In the genomic region with DNA sequence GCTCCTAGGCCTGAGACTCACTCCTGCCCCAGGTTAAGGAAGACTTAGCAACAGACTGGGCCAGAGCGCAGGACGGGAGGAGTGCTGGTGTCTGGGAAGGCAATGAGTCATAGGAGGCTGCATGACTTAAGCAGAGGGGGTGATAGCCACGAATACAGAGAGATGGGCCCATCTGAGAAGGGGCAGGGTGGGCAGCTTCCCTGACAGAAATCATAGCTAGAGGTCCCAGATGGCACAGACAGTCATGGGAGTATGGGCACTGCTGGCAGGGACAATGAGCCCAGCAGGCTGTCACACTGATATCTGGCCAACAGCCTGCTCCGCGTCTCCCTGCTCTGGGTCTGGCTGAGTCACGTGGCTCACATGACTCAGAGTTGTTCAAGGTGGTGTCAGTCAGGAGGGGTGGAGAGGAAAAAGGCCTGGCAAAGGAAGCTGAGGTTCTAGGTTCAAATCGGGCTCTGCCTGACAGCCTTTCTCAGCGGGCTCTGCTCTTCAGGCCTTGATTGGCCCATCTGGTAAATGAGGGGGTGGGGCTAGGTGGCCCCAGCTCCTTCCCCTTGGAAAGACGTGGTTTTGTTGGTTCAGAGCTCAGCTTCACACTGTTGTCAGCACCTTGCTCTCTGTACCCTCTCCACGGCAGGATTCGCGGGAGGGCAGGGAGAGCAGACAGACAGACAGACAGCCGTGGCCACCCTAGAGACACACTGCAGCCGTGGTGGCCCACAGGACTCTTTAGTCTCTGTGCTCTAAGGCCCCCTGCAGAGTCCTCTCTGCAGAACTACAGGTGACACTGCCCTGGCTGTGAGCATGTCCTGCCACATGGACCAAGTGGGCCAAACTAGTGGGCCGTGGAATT, we compare ENCODE assay signal across 8 cellular contexts. TPM values are rescaled to one million over a fixed set of nuclear protein-coding genes. Genes with fewer than 3 reads are reported as not detected.
A peak's percentile ranks its signal among the peaks of the same experiment; 100 is the strongest.
DNase-seq lines count a peak whose midpoint lies in the region; ATAC-seq and TF ChIP-seq lines count a peak whose summit lies in the region.

No MANE protein-coding gene starts in this region.

- H3K4me3 ChIP-seq in breast epithelium, result peak overlapping the region in 1 of 3 donors; percentile 52
- no peak overlapping the region for H3K4me3 ChIP-seq in kidney epithelial cell (ENCODE audit: low read depth, low read length)

- H3K4me1 ChIP-seq in breast epithelium, result no peaks in the 10 kb centered on the region

- ATAC-seq in HG02884 (IDR thresholded peaks at IDR 0.05; ENCODE audit: unreplicated experiment), result no peak

- peak; percentile 82 for DNase-seq in COLO829 (ENCODE audit: low spot score)
- DNase-seq in NCI-H2107 treated with DMSO at 0.1 percent for 48 hours (lab: John Stamatoyannopoulos, UW; ENCODE audit: unreplicated experiment), result peak; percentile 28
- peak; percentile 65 to 75 for DNase-seq in breast epithelium (ENCODE audit: low spot score in 2 of 2)
- DNase-seq in kidney epithelial cell (ENCODE audit: low read depth), result peak; percentile 94
- DNase-seq in superior temporal gyrus (ENCODE audit: extremely low spot score), result peak; percentile 79
- no peak for DNase-seq in SK-N-DZ (ENCODE audit: low spot score)
- DNase-seq in germinal center (ENCODE audit: low spot score), result no peak

- H3K36me3 ChIP-seq in breast epithelium (no peaks in the 10 kb centered on the region), kidney epithelial cell (ENCODE audit: control insufficient read depth, insufficient read depth, low read length) (no peaks in the 10 kb centered on the region)

- intact Hi-C loops in breast epithelium (cut with DNase I; ENCODE audit: low total_unique reads), result no loop called here

- peak overlapping the region; percentile 85 to 90 for H3K27ac ChIP-seq in breast epithelium

- no peak for TF ChIP-seq POLR2A in breast epithelium (IDR thresholded peaks at IDR 0.05)

- no peaks in the 10 kb centered on the region for H3K9me3 ChIP-seq in breast epithelium

- TF ChIP-seq CTCF in breast epithelium (IDR thresholded peaks at IDR 0.05) (no peak), kidney epithelial cell (IDR thresholded peaks at IDR 0.05; ENCODE audit: insufficient read depth, low read length, poor library complexity, severe bottlenecking) (no peak)

- H3K27me3 ChIP-seq in breast epithelium, result no peaks in the 10 kb centered on the region
- no peaks in the 10 kb centered on the region for H3K27me3 ChIP-seq in kidney epithelial cell (ENCODE audit: control insufficient read depth, insufficient read depth, low read length)

RNA-seq across cellular contexts. Expression of a gene that starts 47.8 kb away (rescaled TPM):
- total RNA-seq in breast epithelium (not detected), kidney epithelial cell (not detected in 2 replicates)
- polyA plus RNA-seq in SK-N-DZ (2014; cell fraction: cytosol; rRNA removed), result not detected in 2 replicates
- not detected in 2 replicates for polyA plus RNA-seq in SK-N-DZ (2014; cell fraction: nucleus; rRNA removed)

Comparison
In these comparisons a context has a peak if more than half of its experiments do, and no peak if none do; other contexts are left out.
1. DNase-seq: peak in COLO829 (single experiment), NCI-H2107 treated with DMSO at 0.1 percent for 48 hours (single experiment), breast epithelium (2 of 2), kidney epithelial cell (single experiment) and superior temporal gyrus (single experiment); none in SK-N-DZ (single experiment) and germinal center (single experiment).